In genomic region chr7:104841798-104842197, GRCh38 we compare ENCODE assay signal across 28 cellular contexts.
"Had no signal": no experiment of that assay in that cellular context is flagged by ENCODE, and none has a peak within 500 bp of the region (broad histone marks: within the 10 kb centered on the region; RNA-seq: fewer than 3 reads in every experiment).

No MANE protein-coding gene starts in this region.

- H3K4me3 Mint-ChIP-seq: mesothelial cell of epicardium; natural killer cell; neural crest cell; stimulated activated memory B cell treated with anti-CD40 and anti-IgM and Interleukin-4, amounts not matched to agents 10 μg/mL and 1 μg/mL and 100 μg/mL, for 72 hours; stimulated activated naive CD8-positive, alpha-beta T cell treated with anti-CD3 and anti-CD28 coated beads, Interleukin-15, amount 100 ng/mL, for 72 hours; type B pancreatic cell had no signal

- DNase-seq: head of caudate nucleus; hippocampal formation; kidney; left colon; left ventricle myocardium inferior; mesendoderm; naive B cell; natural killer cell; occipital lobe; retina; right cardiac atrium; sigmoid colon; small intestine; spleen; stimulated activated CD4-positive, alpha-beta T cell treated with anti-CD3 and anti-CD28 coated beads, Interleukin-4, amount 100 ng/mL, for 24 hours; stimulated activated naive CD4-positive, alpha-beta T cell treated with Interleukin-2 at 50 U/mL for 16 hours; stimulated activated naive CD8-positive, alpha-beta T cell treated with anti-CD3 and anti-CD28 coated beads, Interleukin-15, amount 100 ng/mL, for 72 hours; substantia nigra had no signal

- H3K4me3 ChIP-seq: left ventricle myocardium inferior, lung, prostate gland, sigmoid colon, spleen, tibial nerve, vagina had no signal

- H2AFZ ChIP-seq: parathyroid adenoma had no signal

- H3K27ac Mint-ChIP-seq: mesothelial cell of epicardium; naive B cell; natural killer cell; stimulated activated memory B cell treated with anti-CD40 and anti-IgM and Interleukin-4, amounts not matched to agents 10 μg/mL and 1 μg/mL and 100 μg/mL, for 72 hours; stimulated activated naive CD8-positive, alpha-beta T cell treated with anti-CD3 and anti-CD28 coated beads, Interleukin-15, amount 100 ng/mL, for 72 hours; type B pancreatic cell had no signal

- H3K79me2 ChIP-seq: parathyroid adenoma had no signal

- H3K4me1 ChIP-seq: left ventricle myocardium inferior, parathyroid adenoma, prostate gland, tibial nerve, vagina had no signal

- H3K27me3 ChIP-seq: tibial nerve, vagina had no signal

- H3K9ac ChIP-seq: parathyroid adenoma had no signal

- H3K9me3 Mint-ChIP-seq: mesothelial cell of epicardium; naive B cell; natural killer cell; neural crest cell; stimulated activated memory B cell treated with anti-CD40 and anti-IgM and Interleukin-4, amounts not matched to agents 10 μg/mL and 1 μg/mL and 100 μg/mL, for 72 hours; stimulated activated naive CD8-positive, alpha-beta T cell treated with anti-CD3 and anti-CD28 coated beads, Interleukin-15, amount 100 ng/mL, for 72 hours; type B pancreatic cell had no signal

- H3K27ac ChIP-seq: left ventricle myocardium inferior, neutrophil, parathyroid adenoma, prostate gland, sigmoid colon, spleen, tibial nerve, vagina had no signal

- H3K4me1 Mint-ChIP-seq: natural killer cell; stimulated activated naive CD8-positive, alpha-beta T cell treated with anti-CD3 and anti-CD28 coated beads, Interleukin-15, amount 100 ng/mL, for 72 hours had no signal

- ATAC-seq: left colon; natural killer cell; right cardiac atrium; stimulated activated memory B cell treated with anti-CD40 and anti-IgM and Interleukin-4, amounts not matched to agents 10 μg/mL and 1 μg/mL and 100 μg/mL, for 72 hours; stimulated activated naive CD8-positive, alpha-beta T cell treated with anti-CD3 and anti-CD28 coated beads, Interleukin-15, amount 100 ng/mL, for 72 hours had no signal

- H3K36me3 ChIP-seq: left ventricle myocardium inferior, neutrophil, prostate gland, sigmoid colon, spleen, tibial nerve, vagina had no signal

- H3K9me3 ChIP-seq: left ventricle myocardium inferior, neutrophil, prostate gland, sigmoid colon, spleen, tibial nerve, vagina had no signal

- H3K36me3 Mint-ChIP-seq: mesothelial cell of epicardium; naive B cell; natural killer cell; stimulated activated memory B cell treated with anti-CD40 and anti-IgM and Interleukin-4, amounts not matched to agents 10 μg/mL and 1 μg/mL and 100 μg/mL, for 72 hours; type B pancreatic cell had no signal
